8 cellular contexts compared by ENCODE assay signal in the genomic region with DNA sequence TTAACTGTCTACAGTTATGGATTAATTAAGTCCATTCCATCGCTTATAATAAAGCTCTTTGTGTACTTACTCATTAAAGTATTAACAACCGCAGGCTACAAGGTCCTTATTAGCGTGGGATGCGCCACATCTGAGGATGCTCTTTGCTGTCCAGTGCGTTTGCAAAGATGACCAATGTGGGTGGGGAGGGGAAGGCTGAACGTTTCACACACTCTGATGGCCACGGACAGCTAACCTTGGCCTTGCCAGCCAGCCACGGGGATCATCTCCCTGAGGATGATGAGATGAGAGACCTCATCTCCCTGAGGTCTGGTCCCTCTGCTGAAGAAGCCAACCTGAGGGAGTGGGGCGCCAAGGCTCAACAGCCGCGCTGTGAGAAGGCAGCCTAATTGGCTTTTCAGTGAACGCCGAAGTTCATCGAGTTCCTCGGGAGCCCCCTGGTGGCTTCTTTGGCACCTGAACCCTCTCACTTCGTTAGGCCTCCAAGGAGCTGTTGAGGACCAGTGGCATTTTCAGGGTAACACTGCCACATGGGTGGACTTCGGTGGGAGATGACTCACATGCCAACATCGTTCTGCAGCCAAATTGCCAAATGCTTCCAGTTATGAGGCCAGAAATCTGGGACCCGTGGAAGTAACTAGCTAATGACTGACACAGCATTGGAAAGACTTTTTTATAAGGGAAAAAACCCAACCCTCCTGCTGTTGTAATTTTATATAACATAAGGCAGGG.
DNase-seq lines count a peak whose midpoint lies in the region; ATAC-seq and TF ChIP-seq lines count a peak whose summit lies in the region.

No MANE protein-coding gene starts in this region.

- H3K4me1 ChIP-seq in mucosa of descending colon (ENCODE audit: low read depth): no peaks in the 10 kb centered on the region

- H3K4me3 ChIP-seq in mucosa of descending colon: no peak overlapping the region

- intact Hi-C loops in mucosa of descending colon (cut with DNase I, micrococcal nuclease): no loop called here

- DNase-seq in AG08396 (ENCODE audit: low spot score): peak; percentile 74
- peak; percentile 65 for DNase-seq in NOMO-1 treated with DMSO at 0.1 percent for 48 hours (lab: John Stamatoyannopoulos, UW; ENCODE audit: unreplicated experiment)
- peak; percentile 50 to 68 (median 51) for DNase-seq in activated CD8-positive, alpha-beta memory T cell treated with anti-CD3 and anti-CD28 coated beads for 48 hours (ENCODE audit: low read depth in 2 of 3, low spot score in 2 of 3)
- DNase-seq in epidermal melanocyte (ENCODE audit: insufficient read length, low spot score): peak; percentile 56
- peak; percentile 63 to 95 (median 86) for DNase-seq in mucosa of descending colon
- DNase-seq in stimulated activated CD8-positive, alpha-beta memory T cell treated with anti-CD3 and anti-CD28 coated beads, Interleukin-4, amount 100 ng/mL, for 4 hours (ENCODE audit: low read depth in 2 of 2, low spot score in 1 of 2): peak; percentile 43 to 61

- ATAC-seq in GM18909 (IDR thresholded peaks at IDR 0.05; ENCODE audit: poor library complexity, unreplicated experiment) (peak; percentile 80), HG03460 (IDR thresholded peaks at IDR 0.05; ENCODE audit: unreplicated experiment) (peak; percentile 68), mucosa of descending colon (peak; percentile 92)

- H3K36me3 ChIP-seq in mucosa of descending colon (ENCODE audit: low read depth): no peaks in the 10 kb centered on the region

- TF ChIP-seq CTCF in mucosa of descending colon (IDR thresholded peaks at IDR 0.05): peak; percentile 65

- H3K9me3 ChIP-seq in mucosa of descending colon: no peaks in the 10 kb centered on the region
